8 cellular contexts compared by ENCODE assay signal in genomic region chr3:132660745-132661067, GRCh38. TPM values are rescaled to one million over a fixed set of nuclear protein-coding genes. Genes with fewer than 3 reads are reported as not detected.
DNase-seq lines count a peak whose midpoint lies in the region; ATAC-seq and TF ChIP-seq lines count a peak whose summit lies in the region.

No MANE protein-coding gene starts in this region.

- H3K36me3 ChIP-seq in ascending aorta (no peaks in the 10 kb centered on the region), iPS-20b (ENCODE audit: insufficient read depth, low read depth, low read length) (no peaks in the 10 kb centered on the region)

- no peaks in the 10 kb centered on the region for H3K27me3 Mint-ChIP-seq in activated T-cell treated with anti-CD3 and anti-CD28 coated beads, Interleukin-2, amount 50 U/mL, for 72 hours (ENCODE audit: low read depth)

- intact Hi-C loops in ascending aorta (cut with DNase I): no loop called here

- H3K9ac ChIP-seq in iPS-20b (ENCODE audit: low read depth, low read length): peak overlapping the region; percentile 82

- H3K9me3 ChIP-seq in ascending aorta (no peaks in the 10 kb centered on the region), iPS-20b (ENCODE audit: insufficient read depth, low read depth, low read length) (no peaks in the 10 kb centered on the region)

- H3K27me3 ChIP-seq in ascending aorta (no peaks in the 10 kb centered on the region), iPS-20b (ENCODE audit: insufficient read depth, low read length) (no peaks in the 10 kb centered on the region)

- ATAC-seq in activated T-cell treated with anti-CD3 and anti-CD28 coated beads, Interleukin-2, amount 50 U/mL, for 72 hours (replicated peaks in 1 of 2): no peak
- peak; percentile 4 for ATAC-seq in stimulated activated naive CD8-positive, alpha-beta T cell treated with anti-CD3 and anti-CD28 coated beads, Interleukin-15, Interleukin-2, amounts not matched to agents 100 U/mL and 50 U/mL, for 24 hours

- peaks cover 64% of the 10 kb centered on the region for H3K4me1 Mint-ChIP-seq in activated T-cell treated with anti-CD3 and anti-CD28 coated beads, Interleukin-2, amount 50 U/mL, for 72 hours (ENCODE audit: low read depth)

- H3K4me3 ChIP-seq in ascending aorta (peak overlapping the region; percentile 80 to 81), iPS-20b (ENCODE audit: low read length) (peak overlapping the region; percentile 94)

- no peak for TF ChIP-seq CTCF in ascending aorta (IDR thresholded peaks at IDR 0.05)

- H3K36me3 Mint-ChIP-seq in activated T-cell treated with anti-CD3 and anti-CD28 coated beads, Interleukin-2, amount 50 U/mL, for 72 hours (ENCODE audit: insufficient read depth in 2 of 2): peaks cover 1 to 13% of the 10 kb centered on the region in 2 donors

- H3K4me3 Mint-ChIP-seq in activated T-cell treated with anti-CD3 and anti-CD28 coated beads, Interleukin-2, amount 50 U/mL, for 72 hours: peak overlapping the region; percentile 95 to 99

- H3K9me3 Mint-ChIP-seq in activated T-cell treated with anti-CD3 and anti-CD28 coated beads, Interleukin-2, amount 50 U/mL, for 72 hours: no peaks in the 10 kb centered on the region

- H3K4me1 ChIP-seq in ascending aorta (peaks cover 0 to 19% of the 10 kb centered on the region in 2 donors), iPS-20b (ENCODE audit: insufficient read depth, low read length) (peaks cover 6% of the 10 kb centered on the region; the same call in 1 of the 2 replicates)

- no peak for DNase-seq in activated T-cell treated with anti-CD3 and anti-CD28 coated beads, Interleukin-2, amount 50 U/mL, for 72 hours
- no peak for DNase-seq in activated T-cell treated with anti-CD3 and anti-CD28 coated beads, Interleukin-2, amount 50 U/mL, for 48 hours
- DNase-seq in HPDE6-E6E7 (ENCODE audit: extremely low spot score): peak; percentile 10
- DNase-seq in ascending aorta (ENCODE audit: low spot score in 2 of 2): no peak
- no peak for DNase-seq in stimulated activated naive CD8-positive, alpha-beta T cell treated with anti-CD3 and anti-CD28 coated beads, Interleukin-15, Interleukin-2, amounts not matched to agents 100 U/mL and 50 U/mL, for 24 hours
- DNase-seq in NCI-H2081 (lab: John Stamatoyannopoulos, UW): no peak
- no peak for DNase-seq in NCI-H146 (lab: John Stamatoyannopoulos, UW)

- H3K27ac ChIP-seq in ascending aorta (peak overlapping the region; percentile 95 to 98), iPS-20b (ENCODE audit: low read length) (peak overlapping the region; percentile 0)

- H3K27ac Mint-ChIP-seq in activated T-cell treated with anti-CD3 and anti-CD28 coated beads, Interleukin-2, amount 50 U/mL, for 72 hours: peak overlapping the region; percentile 94

RNA-seq across cellular contexts. Expression of gene UBA5, which starts 0.6 kb away (rescaled TPM):
- 10 to 100 TPM; 48.4 to 53.8 TPM for total RNA-seq in activated T-cell treated with anti-CD3 and anti-CD28 coated beads, Interleukin-2, amount 50 U/mL, for 72 hours
- 21.2 TPM for total RNA-seq in ascending aorta

RNA-seq across cellular contexts. Expression of gene ACAD11, which starts 1.1 kb away (rescaled TPM):
- 10 to 100 TPM; 34.1 to 40.9 TPM for total RNA-seq in activated T-cell treated with anti-CD3 and anti-CD28 coated beads, Interleukin-2, amount 50 U/mL, for 72 hours
- 10.7 TPM for total RNA-seq in ascending aorta
